Comparison of ENCODE assay signal across 2 cellular contexts in the genomic region with DNA sequence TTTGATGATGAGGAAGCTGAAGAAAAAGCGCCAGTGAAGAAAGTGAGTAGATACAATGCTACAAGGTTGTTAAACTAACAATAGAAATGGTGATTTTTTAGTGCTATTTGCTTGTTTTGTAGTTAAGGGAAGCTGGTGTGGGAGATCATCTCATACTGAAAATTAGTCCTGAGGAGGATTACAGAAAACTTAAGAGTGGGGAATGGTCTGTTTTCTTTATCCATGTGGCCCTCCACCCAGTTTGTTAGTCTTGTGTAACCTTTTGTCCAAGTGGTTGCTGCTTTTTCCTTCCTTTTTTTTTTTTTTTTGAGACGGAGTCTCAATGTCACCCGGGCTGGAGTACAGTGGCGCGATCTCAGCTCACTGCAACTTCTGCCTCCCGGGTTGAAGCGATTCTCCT.
TF ChIP-seq lines count a peak whose summit lies in the region.

No MANE protein-coding gene starts in this region.

TF ChIP-seq in HepG2, 621 proteins besides CTCF, POLR2A, EP300 and RAD21:
- no peak for TF ChIP-seq POLR2AphosphoS2 (IDR thresholded peaks at IDR 0.05; ENCODE audit: low read depth, low read length)
- no peak for TF ChIP-seq ZNF225 (CRISPR knock-in tag; IDR thresholded peaks at IDR 0.05)
- TF ChIP-seq RBFOX2 (IDR thresholded peaks at IDR 0.05; ENCODE audit: low read depth, low read length): 0 out of 2 replicates have a peak, but pooled peaks have one; percentile 22
- TF ChIP-seq RBM22 (optimal IDR thresholded peaks at IDR 0.05; ENCODE audit: low read length): peak; percentile 53

TF ChIP-seq in GM12878, 131 proteins besides CTCF, POLR2A, EP300 and RAD21:
- TF ChIP-seq HDGF (IDR thresholded peaks at IDR 0.05) (no peak), POLR2AphosphoS5 (IDR thresholded peaks at IDR 0.05; ENCODE audit: low read length) (peak; percentile 48; the same call in 1 of the 2 replicates)
